23 cellular contexts compared by ENCODE assay signal in genomic region chr1:3905953-3906671, GRCh38. TPM values are rescaled to one million over a fixed set of nuclear protein-coding genes. Genes with fewer than 3 reads are reported as not detected.
DNase-seq lines count a peak whose midpoint lies in the region; ATAC-seq, FAIRE-seq and TF ChIP-seq lines count a peak whose summit lies in the region.
"Had no signal": no experiment of that assay in that cellular context is flagged by ENCODE, and none has a peak within 500 bp of the region (broad histone marks: within the 10 kb centered on the region; RNA-seq: fewer than 3 reads in every experiment).

No MANE protein-coding gene starts in this region.

- peak overlapping the region; percentile 46 for H3K4me2 ChIP-seq in Karpas-422 (ENCODE audit: low read depth, low read length, poor library complexity, severe bottlenecking)
- H3K4me2 ChIP-seq: neural progenitor cell had no signal

- intact Hi-C loops in activated CD8-positive, alpha-beta T cell treated with anti-CD3 and anti-CD28 coated beads for 36 hours (cut with micrococcal nuclease), result no loop called here

- H3K27me3 Mint-ChIP-seq in activated CD8-positive, alpha-beta T cell treated with anti-CD3 and anti-CD28 coated beads, Interleukin-2, amount 10 ng/mL, durations not matched to agents 7 days and 5 days (ENCODE audit: low read depth), result no peaks in the 10 kb centered on the region
- no peaks in the 10 kb centered on the region for H3K27me3 Mint-ChIP-seq in activated CD8-positive, alpha-beta T cell treated with anti-CD3 and anti-CD28 coated beads for 36 hours
- H3K27me3 Mint-ChIP-seq in chondrocyte (ENCODE audit: low read depth), result peaks cover 9% of the 10 kb centered on the region
- H3K27me3 Mint-ChIP-seq: activated naive CD8-positive, alpha-beta T cell treated with anti-CD3 and anti-CD28 coated beads for 36 hours had no signal

- H3K4me1 ChIP-seq in Karpas-422 (ENCODE audit: low read length) (peaks cover 98% of the 10 kb centered on the region), small intestine (ENCODE audit: control insufficient read depth in 2 of 2, insufficient read depth in 1 of 2, low read depth in 1 of 2, low read length in 1 of 2) (no peaks in the 10 kb centered on the region)
- H3K4me1 ChIP-seq: prostate gland had no signal

- WGBS in small intestine, 3 donors, result 77 to 82% (median 79%) methylated on average over 18 of the region's 18 CpGs

- H2AFZ ChIP-seq in Karpas-422 (ENCODE audit: low read length), result peak overlapping the region; percentile 10; the same call in 1 of the 2 replicates
- H2AFZ ChIP-seq: neural progenitor cell had no signal

- POLR2A ChIA-PET in activated CD8-positive, alpha-beta T cell treated with anti-CD3 and anti-CD28 coated beads, Interleukin-2, amount 10 ng/mL, durations not matched to agents 7 days and 5 days (lab: Charles Lee), result no interaction called here
- POLR2A ChIA-PET in activated CD8-positive, alpha-beta T cell treated with anti-CD3 and anti-CD28 coated beads for 36 hours (lab: Charles Lee), result no interaction called here

- ATAC-seq in activated CD8-positive, alpha-beta T cell treated with anti-CD3 and anti-CD28 coated beads, Interleukin-2, amount 10 ng/mL, durations not matched to agents 7 days and 5 days, result no peak
- no peak for ATAC-seq in activated CD8-positive, alpha-beta T cell treated with anti-CD3 and anti-CD28 coated beads for 36 hours
- no peak for ATAC-seq in HG02763 (IDR thresholded peaks at IDR 0.05; ENCODE audit: unreplicated experiment)
- no peak for ATAC-seq in HG02571 (IDR thresholded peaks at IDR 0.05; ENCODE audit: unreplicated experiment)
- ATAC-seq: left ventricle myocardium superior had no signal

- H3K9me3 Mint-ChIP-seq in activated CD8-positive, alpha-beta T cell treated with anti-CD3 and anti-CD28 coated beads, Interleukin-2, amount 10 ng/mL, durations not matched to agents 7 days and 5 days (ENCODE audit: insufficient read depth), result no peaks in the 10 kb centered on the region
- no peaks in the 10 kb centered on the region for H3K9me3 Mint-ChIP-seq in activated CD8-positive, alpha-beta T cell treated with anti-CD3 and anti-CD28 coated beads for 36 hours
- no peaks in the 10 kb centered on the region for H3K9me3 Mint-ChIP-seq in chondrocyte (ENCODE audit: low read depth)
- H3K9me3 Mint-ChIP-seq: activated naive CD8-positive, alpha-beta T cell treated with anti-CD3 and anti-CD28 coated beads for 36 hours; activated T-helper 1 cell treated with anti-CD3 and anti-CD28 coated beads, Interleukin-12 subunit alpha, Interleukin-12 subunit beta, Interleukin-2, Interleukin-4 antibody, amounts not matched to agents 30 ng/mL and 10 ng/mL and 1 ng/mL, durations not matched to agents 14 hours and 24 hours and 36 hours; neural progenitor cell had no signal

- H3K4me3 ChIP-seq in Karpas-422 (ENCODE audit: low read length) (no peak overlapping the region), small intestine (ENCODE audit: low read depth in 1 of 2, low read length in 2 of 2) (no peak overlapping the region)
- H3K4me3 ChIP-seq: neural progenitor cell, prostate gland had no signal

- H3K27me3 ChIP-seq in Karpas-422 (ENCODE audit: low read length) (no peaks in the 10 kb centered on the region), small intestine (ENCODE audit: control insufficient read depth in 2 of 2, insufficient read depth in 2 of 2, low read length in 2 of 2) (peaks cover 0 to 2% of the 10 kb centered on the region in 2 donors)
- H3K27me3 ChIP-seq: neural progenitor cell had no signal

- H3K4me3 Mint-ChIP-seq in activated CD8-positive, alpha-beta T cell treated with anti-CD3 and anti-CD28 coated beads, Interleukin-2, amount 10 ng/mL, durations not matched to agents 7 days and 5 days, result no peak overlapping the region
- H3K4me3 Mint-ChIP-seq in activated CD8-positive, alpha-beta T cell treated with anti-CD3 and anti-CD28 coated beads for 36 hours, result no peak overlapping the region
- H3K4me3 Mint-ChIP-seq in chondrocyte (ENCODE audit: unreplicated experiment), result no peak overlapping the region
- H3K4me3 Mint-ChIP-seq: activated naive CD8-positive, alpha-beta T cell treated with anti-CD3 and anti-CD28 coated beads for 36 hours; activated T-helper 1 cell treated with anti-CD3 and anti-CD28 coated beads, Interleukin-12 subunit alpha, Interleukin-12 subunit beta, Interleukin-2, Interleukin-4 antibody, amounts not matched to agents 30 ng/mL and 10 ng/mL and 1 ng/mL, durations not matched to agents 14 hours and 24 hours and 36 hours; neural progenitor cell had no signal

- H3K79me2 ChIP-seq in Karpas-422 (ENCODE audit: low read length), result no peaks in the 10 kb centered on the region

- peak overlapping the region; percentile 50 for H3K9ac ChIP-seq in Karpas-422 (ENCODE audit: low read length)
- H3K9ac ChIP-seq: neural progenitor cell had no signal

- CTCF ChIA-PET in activated CD8-positive, alpha-beta T cell treated with anti-CD3 and anti-CD28 coated beads, Interleukin-2, amount 10 ng/mL, durations not matched to agents 7 days and 5 days (lab: Charles Lee), result interaction anchor here (2.5 kb wide), 1 partner anchor 48 kb away, joined by 15 read pairs; the partner anchor contains the start of genes CEP104 and DFFB
- CTCF ChIA-PET in activated CD8-positive, alpha-beta T cell treated with anti-CD3 and anti-CD28 coated beads for 36 hours (lab: Charles Lee), result interaction anchor here (1.1 kb wide), 1 partner anchor 48 kb away, joined by 4 read pairs; no protein-coding TSS in a partner anchor

- FAIRE-seq in small intestine (lab: Jason Lieb, UNC), result no peak
- FAIRE-seq: frontal cortex had no signal

- H3K36me3 ChIP-seq in Karpas-422 (ENCODE audit: insufficient read depth, low read length), result no peaks in the 10 kb centered on the region
- no peaks in the 10 kb centered on the region for H3K36me3 ChIP-seq in small intestine (ENCODE audit: control insufficient read depth in 2 of 2, insufficient read depth in 2 of 2, low read length in 2 of 2)
- H3K36me3 ChIP-seq: neural progenitor cell, prostate gland had no signal

- H4K20me1 ChIP-seq in Karpas-422 (ENCODE audit: insufficient read depth, low read depth, low read length), result no peaks in the 10 kb centered on the region

- TF ChIP-seq CTCF in activated CD8-positive, alpha-beta T cell treated with anti-CD3 and anti-CD28 coated beads for 36 hours (IDR thresholded peaks at IDR 0.05), result no peak
- TF ChIP-seq CTCF in chondrocyte (IDR thresholded peaks at IDR 0.05), result no peak

- no peak for DNase-seq in activated CD8-positive, alpha-beta T cell treated with anti-CD3 and anti-CD28 coated beads, Interleukin-2, amount 10 ng/mL, durations not matched to agents 7 days and 5 days
- no peak for DNase-seq in activated CD8-positive, alpha-beta T cell treated with anti-CD3 and anti-CD28 coated beads for 36 hours
- DNase-seq in Karpas-422 (peak; percentile 81), chondrocyte (ENCODE audit: low spot score) (peak; percentile 84), small intestine (peak; percentile 15), NCI-H187 (lab: John Stamatoyannopoulos, UW) (no peak)
- DNase-seq: ACHN; activated naive CD8-positive, alpha-beta T cell treated with anti-CD3 and anti-CD28 coated beads for 36 hours; GOT3; hypothalamus; IMR-90; left ventricle myocardium superior; NCI-H1930; NCI-H446 treated with DMSO at 0.1 percent for 48 hours; NK-92 treated with Interleukin-12 subunit alpha and Interleukin-12 subunit beta, amount 100 ng/mL, for 24 hours; T1000 had no signal

- peaks cover 44% of the 10 kb centered on the region for H3K4me1 Mint-ChIP-seq in activated CD8-positive, alpha-beta T cell treated with anti-CD3 and anti-CD28 coated beads, Interleukin-2, amount 10 ng/mL, durations not matched to agents 7 days and 5 days (ENCODE audit: low read depth)
- H3K4me1 Mint-ChIP-seq in activated CD8-positive, alpha-beta T cell treated with anti-CD3 and anti-CD28 coated beads for 36 hours (ENCODE audit: low read depth), result peaks cover 24% of the 10 kb centered on the region
- H3K4me1 Mint-ChIP-seq in chondrocyte (ENCODE audit: low read depth), result peaks cover 12% of the 10 kb centered on the region

- H3K27ac ChIP-seq in Karpas-422 (ENCODE audit: low read length) (peak overlapping the region; percentile 78), small intestine (ENCODE audit: low read depth in 1 of 2, low read length in 1 of 2) (no peak overlapping the region)
- H3K27ac ChIP-seq: C4-2B, neural progenitor cell, prostate gland had no signal

- H3K36me3 Mint-ChIP-seq in activated CD8-positive, alpha-beta T cell treated with anti-CD3 and anti-CD28 coated beads, Interleukin-2, amount 10 ng/mL, durations not matched to agents 7 days and 5 days (ENCODE audit: low read depth), result no peaks in the 10 kb centered on the region
- no peaks in the 10 kb centered on the region for H3K36me3 Mint-ChIP-seq in activated CD8-positive, alpha-beta T cell treated with anti-CD3 and anti-CD28 coated beads for 36 hours (ENCODE audit: low read depth)
- H3K36me3 Mint-ChIP-seq in chondrocyte (ENCODE audit: low read depth), result no peaks in the 10 kb centered on the region
- H3K36me3 Mint-ChIP-seq: neural progenitor cell had no signal

- no peaks in the 10 kb centered on the region for H3K9me2 ChIP-seq in Karpas-422 (replicated peaks; ENCODE audit: insufficient read depth, low read length)

- peak overlapping the region; percentile 15 for H3K27ac Mint-ChIP-seq in activated CD8-positive, alpha-beta T cell treated with anti-CD3 and anti-CD28 coated beads, Interleukin-2, amount 10 ng/mL, durations not matched to agents 7 days and 5 days
- no peak overlapping the region for H3K27ac Mint-ChIP-seq in activated CD8-positive, alpha-beta T cell treated with anti-CD3 and anti-CD28 coated beads for 36 hours
- no peak overlapping the region for H3K27ac Mint-ChIP-seq in chondrocyte (ENCODE audit: unreplicated experiment)
- H3K27ac Mint-ChIP-seq: activated naive CD8-positive, alpha-beta T cell treated with anti-CD3 and anti-CD28 coated beads for 36 hours; activated T-helper 1 cell treated with anti-CD3 and anti-CD28 coated beads, Interleukin-12 subunit alpha, Interleukin-12 subunit beta, Interleukin-2, Interleukin-4 antibody, amounts not matched to agents 30 ng/mL and 10 ng/mL and 1 ng/mL, durations not matched to agents 14 hours and 24 hours and 36 hours had no signal

- H3K9me3 ChIP-seq in Karpas-422 (ENCODE audit: low read length) (no peaks in the 10 kb centered on the region), small intestine (ENCODE audit: control insufficient read depth, low read depth) (no peaks in the 10 kb centered on the region)
- H3K9me3 ChIP-seq: prostate gland had no signal

RNA-seq across cellular contexts. Expression of gene C1orf174, which starts 6.0 kb away (rescaled TPM):
- 10 to 100 TPM; 28.5 TPM for total RNA-seq in activated CD8-positive, alpha-beta T cell treated with anti-CD3 and anti-CD28 coated beads, Interleukin-2, amount 10 ng/mL, durations not matched to agents 7 days and 5 days
- 10 to 100 TPM; 43.7 to 44.0 TPM for total RNA-seq in activated CD8-positive, alpha-beta T cell treated with anti-CD3 and anti-CD28 coated beads for 36 hours
- 17.4 and 25.5 TPM in 2 replicates for total RNA-seq in Karpas-422 (2014; rRNA removed; shearing (Covaris generic); ENCODE audit: low replicate concordance)
- total RNA-seq in chondrocyte, result 25.0 to 25.7 TPM (median 25.3 TPM) in 3 replicates
- 10 to 100 TPM; 10.8 to 20.1 (median 19.2) TPM for polyA plus RNA-seq in small intestine

RNA-seq across cellular contexts. Expression of gene DFFB, which starts 48.8 kb away (rescaled TPM):
- total RNA-seq in activated CD8-positive, alpha-beta T cell treated with anti-CD3 and anti-CD28 coated beads, Interleukin-2, amount 10 ng/mL, durations not matched to agents 7 days and 5 days, result 10 to 100 TPM in 1 of 2 experiments, 1 to 10 TPM in 1; 8.8 to 10.2 TPM
- total RNA-seq in activated CD8-positive, alpha-beta T cell treated with anti-CD3 and anti-CD28 coated beads for 36 hours, result 1 to 10 TPM; 9.3 to 9.7 TPM
- 11.9 and 15.2 TPM in 2 replicates for total RNA-seq in Karpas-422 (2014; rRNA removed; shearing (Covaris generic); ENCODE audit: low replicate concordance)
- 5.8 to 8.2 TPM (median 7.3 TPM) in 3 replicates for total RNA-seq in chondrocyte
- 10 to 100 TPM in 2 of 3 donors, 1 to 10 TPM in 1; 8.7 to 22.6 (median 14.6) TPM for polyA plus RNA-seq in small intestine

RNA-seq across cellular contexts. Expression of gene CEP104, which starts 49.1 kb away (rescaled TPM):
- total RNA-seq in activated CD8-positive, alpha-beta T cell treated with anti-CD3 and anti-CD28 coated beads, Interleukin-2, amount 10 ng/mL, durations not matched to agents 7 days and 5 days, result 10 to 100 TPM; 41.2 to 47.0 TPM
- total RNA-seq in activated CD8-positive, alpha-beta T cell treated with anti-CD3 and anti-CD28 coated beads for 36 hours, result 10 to 100 TPM; 29.3 to 29.8 TPM
- total RNA-seq in Karpas-422 (2014; rRNA removed; shearing (Covaris generic); ENCODE audit: low replicate concordance), result 19.9 and 90.0 TPM in 2 replicates
- total RNA-seq in chondrocyte, result 37.4 to 40.6 TPM (median 37.6 TPM) in 3 replicates
- 10 to 100 TPM in 1 of 3 donors, 1 to 10 TPM in 2; 8.7 to 12.7 (median 8.9) TPM for polyA plus RNA-seq in small intestine

Comparison
In these comparisons a context has a peak if more than half of its experiments do, and no peak if none do; other contexts are left out.
1. DNase-seq: peak in Karpas-422 (single experiment), chondrocyte (single experiment) and small intestine (single experiment); none in activated CD8-positive, alpha-beta T cell treated with anti-CD3 and anti-CD28 coated beads, Interleukin-2, amount 10 ng/mL, durations not matched to agents 7 days and 5 days (single experiment), activated CD8-positive, alpha-beta T cell treated with anti-CD3 and anti-CD28 coated beads for 36 hours (single experiment) and NCI-H187 (0 of 2).